In the genomic region with DNA sequence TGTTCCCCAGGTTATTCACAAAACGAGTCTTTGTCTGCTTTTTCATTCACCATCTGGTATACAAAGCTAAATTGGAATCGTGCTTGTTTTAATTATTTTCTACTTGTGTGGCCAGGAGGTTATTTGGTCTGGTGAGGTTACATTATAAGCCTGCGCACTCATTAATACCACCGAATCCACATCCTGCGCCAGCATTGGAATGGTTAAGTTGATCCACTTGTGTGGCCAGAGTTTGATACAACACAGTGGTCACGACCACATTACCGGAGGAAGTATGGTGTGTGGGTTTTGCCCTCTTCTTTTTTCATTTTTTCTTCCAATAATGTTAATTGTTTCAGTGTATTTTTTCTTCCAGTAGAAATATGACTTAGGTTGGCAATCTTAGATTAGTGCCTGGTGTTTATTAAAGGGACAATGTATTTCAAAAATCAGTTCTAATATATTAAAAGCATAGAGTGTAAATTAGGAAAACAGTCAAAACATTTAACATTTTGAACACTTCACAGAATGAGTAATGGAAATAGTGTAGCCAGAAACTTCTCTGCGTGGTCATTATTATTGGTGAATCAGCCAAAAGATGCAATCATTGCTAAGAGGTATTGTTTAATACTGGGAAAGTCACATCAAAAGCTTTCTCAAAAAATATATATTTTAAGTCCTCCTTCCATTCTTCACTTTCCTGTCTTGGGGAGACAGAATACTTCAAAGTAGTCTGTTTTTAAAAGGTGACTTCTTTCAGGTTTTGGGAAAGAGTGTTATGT, we compare ENCODE assay signal across 10 cellular contexts.
A peak's percentile ranks its signal among the peaks of the same experiment; 100 is the strongest.
DNase-seq lines count a peak whose midpoint lies in the region; ATAC-seq, FAIRE-seq and TF ChIP-seq lines count a peak whose summit lies in the region.
"Had no signal": no experiment of that assay in that cellular context is flagged by ENCODE, and none has a peak within 500 bp of the region (broad histone marks: within the 10 kb centered on the region; RNA-seq: fewer than 3 reads in every experiment).

No MANE protein-coding gene starts in this region.

- FAIRE-seq in frontal cortex (lab: Jason Lieb, UNC): no peak

- peaks cover 94% of the 10 kb centered on the region for H3K4me1 Mint-ChIP-seq in activated naive CD8-positive, alpha-beta T cell treated with anti-CD3 and anti-CD28 coated beads, Interleukin-2, amount 50 U/mL, for 24 hours
- peaks cover 69% of the 10 kb centered on the region for H3K4me1 Mint-ChIP-seq in memory B cell

- H3K9ac ChIP-seq in DND-41 (ENCODE audit: low read depth, low read length) (no peak overlapping the region), KMS-11 (no peak overlapping the region)
- H3K9ac ChIP-seq: parathyroid adenoma had no signal

- DNase-seq in DND-41 (no peak), memory B cell (ENCODE audit: low spot score in 2 of 2) (no peak), frontal cortex (ENCODE audit: low spot score in 2 of 2) (no peak), coronary artery (ENCODE audit: low spot score) (no peak), NCI-H1930 (lab: John Stamatoyannopoulos, UW) (no peak)
- peak; percentile 36 for DNase-seq in activated naive CD8-positive, alpha-beta T cell treated with anti-CD3 and anti-CD28 coated beads, Interleukin-2, amount 50 U/mL, for 24 hours
- no peak for DNase-seq in stimulated activated CD4-positive, alpha-beta T cell treated with anti-CD3 and anti-CD28 coated beads, Interleukin-1b, Interleukin-23, amount 100 ng/mL, for 48 hours
- DNase-seq: NCI-H2029 treated with DMSO at 0.1 percent for 48 hours had no signal

- no peaks in the 10 kb centered on the region for H3K9me3 ChIP-seq in DND-41 (ENCODE audit: insufficient read depth, low read length, severe bottlenecking)

- H3K79me2 ChIP-seq in DND-41 (ENCODE audit: insufficient read depth, low read length) (peaks cover 83% of the 10 kb centered on the region), KMS-11 (ENCODE audit: insufficient read depth, low read depth) (peaks cover 30% of the 10 kb centered on the region; the same call in 1 of the 2 replicates)

- no peaks in the 10 kb centered on the region for H3K27me3 Mint-ChIP-seq in activated naive CD8-positive, alpha-beta T cell treated with anti-CD3 and anti-CD28 coated beads, Interleukin-2, amount 50 U/mL, for 24 hours
- no peaks in the 10 kb centered on the region for H3K27me3 Mint-ChIP-seq in memory B cell

- H3K27ac Mint-ChIP-seq in activated naive CD8-positive, alpha-beta T cell treated with anti-CD3 and anti-CD28 coated beads, Interleukin-2, amount 50 U/mL, for 24 hours: peak overlapping the region; percentile 92
- peak overlapping the region; percentile 50 for H3K27ac Mint-ChIP-seq in memory B cell

- H4K20me1 ChIP-seq in DND-41 (ENCODE audit: insufficient read depth, low read length) (peaks cover 59% of the 10 kb centered on the region), KMS-11 (ENCODE audit: insufficient read depth) (no peaks in the 10 kb centered on the region)

- TF ChIP-seq CTCF in DND-41 (IDR thresholded peaks at IDR 0.05; ENCODE audit: borderline replicate concordance, extremely low read depth, low read length, poor library complexity, severe bottlenecking) (no peak), KMS-11 (conservative IDR thresholded peaks at IDR 0.05; ENCODE audit: low read depth, low read length) (no peak), coronary artery (IDR thresholded peaks at IDR 0.05) (no peak)

- H3K36me3 ChIP-seq in DND-41 (ENCODE audit: insufficient read depth, low read length): no peaks in the 10 kb centered on the region
- no peaks in the 10 kb centered on the region for H3K36me3 ChIP-seq in KMS-11 (ENCODE audit: insufficient read depth)

- H2AFZ ChIP-seq in DND-41 (ENCODE audit: low read depth, low read length) (no peak overlapping the region), KMS-11 (ENCODE audit: low read depth) (no peak overlapping the region)
- H2AFZ ChIP-seq: parathyroid adenoma had no signal

- H3K36me3 Mint-ChIP-seq in activated naive CD8-positive, alpha-beta T cell treated with anti-CD3 and anti-CD28 coated beads, Interleukin-2, amount 50 U/mL, for 24 hours (ENCODE audit: low read depth): peaks cover 29% of the 10 kb centered on the region
- no peaks in the 10 kb centered on the region for H3K36me3 Mint-ChIP-seq in memory B cell

- H3K4me2 ChIP-seq in DND-41 (ENCODE audit: insufficient read depth, low read length): no peak overlapping the region
- peak overlapping the region; percentile 88; the same call in 1 of the 2 replicates for H3K4me2 ChIP-seq in KMS-11

- no peak overlapping the region for H3K4me3 ChIP-seq in DND-41 (ENCODE audit: low read depth in 1 of 2, low read length in 2 of 2)
- H3K4me3 ChIP-seq in KMS-11 (IDR thresholded peaks at IDR 0.05; ENCODE audit: insufficient read depth, low read depth, low read length): no peak overlapping the region
- no peak overlapping the region for H3K4me3 ChIP-seq in coronary artery

- no peaks in the 10 kb centered on the region for H3K9me3 Mint-ChIP-seq in activated naive CD8-positive, alpha-beta T cell treated with anti-CD3 and anti-CD28 coated beads, Interleukin-2, amount 50 U/mL, for 24 hours
- H3K9me3 Mint-ChIP-seq in memory B cell: no peaks in the 10 kb centered on the region

- H3K27me3 ChIP-seq in DND-41 (ENCODE audit: insufficient read depth, low read length, poor library complexity) (no peaks in the 10 kb centered on the region), KMS-11 (ENCODE audit: insufficient read depth, low read depth) (no peaks in the 10 kb centered on the region)

- peak overlapping the region; percentile 70 for H3K4me3 Mint-ChIP-seq in activated naive CD8-positive, alpha-beta T cell treated with anti-CD3 and anti-CD28 coated beads, Interleukin-2, amount 50 U/mL, for 24 hours
- H3K4me3 Mint-ChIP-seq in memory B cell: peak overlapping the region; percentile 3

- H3K4me1 ChIP-seq in DND-41 (ENCODE audit: insufficient read depth, low read length) (0 out of 2 replicates have a peak, but pooled peaks cover 4% of the 10 kb centered on the region), KMS-11 (ENCODE audit: low read depth, poor library complexity, severe bottlenecking) (peaks cover 69% of the 10 kb centered on the region)

- H3K27ac ChIP-seq in DND-41 (ENCODE audit: low read length) (no peak overlapping the region), KMS-11 (no peak overlapping the region), coronary artery (no peak overlapping the region)
- H3K27ac ChIP-seq: parathyroid adenoma had no signal

- ATAC-seq in DND-41 (ENCODE audit: insufficient read depth, low read depth) (0 out of 3 replicates have a peak, but pooled peaks have one; percentile 50), memory B cell (ENCODE audit: low read depth) (no peak)
- peak; percentile 53 for ATAC-seq in activated naive CD8-positive, alpha-beta T cell treated with anti-CD3 and anti-CD28 coated beads, Interleukin-2, amount 50 U/mL, for 24 hours
